11 cellular contexts compared by ENCODE assay signal in the genomic region with DNA sequence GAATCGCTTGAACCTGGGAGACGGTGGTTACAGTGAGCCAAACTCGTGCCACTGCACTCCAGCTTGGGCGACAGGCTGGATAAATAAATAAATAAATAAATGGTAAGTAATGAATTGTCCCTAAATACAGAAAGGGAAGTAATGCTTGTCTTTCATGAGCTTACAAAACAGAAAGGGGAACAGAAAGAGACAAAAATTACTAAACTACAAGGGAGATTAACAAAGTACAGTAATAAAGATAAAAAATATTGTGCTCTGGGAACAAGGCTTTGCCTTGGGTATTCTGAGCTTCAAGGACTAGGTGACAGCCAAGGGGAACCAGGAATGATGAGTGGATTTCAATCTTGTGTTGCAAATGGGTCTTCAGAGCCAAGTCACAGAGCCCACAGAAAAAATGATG. TPM values are rescaled to one million over a fixed set of nuclear protein-coding genes. Genes with fewer than 3 reads are reported as not detected.
A peak's percentile ranks its signal among the peaks of the same experiment; 100 is the strongest.
DNase-seq lines count a peak whose midpoint lies in the region; ATAC-seq and TF ChIP-seq lines count a peak whose summit lies in the region.
"Had no signal": no experiment of that assay in that cellular context is flagged by ENCODE, and none has a peak within 500 bp of the region (broad histone marks: within the 10 kb centered on the region; RNA-seq: fewer than 3 reads in every experiment).

No MANE protein-coding gene starts in this region.

- H3K36me3 ChIP-seq in sigmoid colon, result no peaks in the 10 kb centered on the region

- whole genome bisulfite sequencing in sigmoid colon, 2 donors, result 87 to 91% methylated on average over 4 of the region's 4 CpGs

- H3K4me1 Mint-ChIP-seq in HFFc6 (ENCODE audit: low read depth), result no peaks in the 10 kb centered on the region

- no peaks in the 10 kb centered on the region for H3K9me3 Mint-ChIP-seq in HFFc6

- no peak overlapping the region for H3K4me3 Mint-ChIP-seq in HFFc6

- TF ChIP-seq CTCF in sigmoid colon (IDR thresholded peaks at IDR 0.05) (no peak), HFFc6 (IDR thresholded peaks at IDR 0.05) (no peak)

- DNase-seq in SIG-M5 (lab: John Stamatoyannopoulos, UW), result peak; percentile 28
- DNase-seq in sigmoid colon, result no peak
- DNase-seq in HFFc6, result no peak
- no peak for DNase-seq in NCI-H1092 (lab: John Stamatoyannopoulos, UW)
- DNase-seq: islet precursor cell; stimulated activated CD4-positive, alpha-beta T cell treated with anti-CD3 and anti-CD28 coated beads, Interleukin-1b, Interleukin-23, amount 100 ng/mL, for 48 hours had no signal

- H3K27ac Mint-ChIP-seq in HFFc6, result no peak overlapping the region

- H3K4me1 ChIP-seq in sigmoid colon, result no peaks in the 10 kb centered on the region

- no peaks in the 10 kb centered on the region for H3K9me3 ChIP-seq in sigmoid colon

- TF ChIP-seq EP300 in sigmoid colon (IDR thresholded peaks at IDR 0.05), result no peak

- H3K27me3 ChIP-seq in sigmoid colon, result no peaks in the 10 kb centered on the region

- H3K4me3 ChIP-seq in sigmoid colon, result no peak overlapping the region

- H3K27me3 Mint-ChIP-seq in HFFc6 (ENCODE audit: insufficient read depth), result no peaks in the 10 kb centered on the region

- no peak overlapping the region for H3K27ac ChIP-seq in sigmoid colon
- H3K27ac ChIP-seq: C4-2B had no signal

- H3K36me3 Mint-ChIP-seq in HFFc6 (ENCODE audit: low read depth), result no peaks in the 10 kb centered on the region

- no peak for TF ChIP-seq POLR2A in sigmoid colon (IDR thresholded peaks at IDR 0.05)

- ATAC-seq in GM18502 (IDR thresholded peaks at IDR 0.05; ENCODE audit: poor library complexity, unreplicated experiment) (peak; percentile 93), GM21447 (IDR thresholded peaks at IDR 0.05; ENCODE audit: unreplicated experiment) (peak; percentile 85), HG03103 (IDR thresholded peaks at IDR 0.05; ENCODE audit: low read depth, unreplicated experiment) (peak; percentile 68), GM19467 (IDR thresholded peaks at IDR 0.05; ENCODE audit: unreplicated experiment) (no peak)

- intact Hi-C loops in sigmoid colon (cut with DNase I), result no loop called here

RNA-seq across cellular contexts. Expression of gene HLTF, which starts 9.2 kb away (rescaled TPM):
- total RNA-seq in sigmoid colon, result 10 to 100 TPM; 24.4 to 43.9 (median 29.9) TPM
- polyA plus RNA-seq in sigmoid colon, result 1 to 10 TPM; 1.8 to 6.4 (median 3.5) TPM
- total RNA-seq in HFFc6 (2021; fragmentation: NEBNext Ultra II Directional; extraction: Animal tissue kit (Norgen Biotek cat#: 25700)), result 10 to 100 TPM; 31.0 to 36.6 (median 34.5) TPM

RNA-seq across cellular contexts. Expression of gene HPS3, which starts 34.0 kb away (rescaled TPM):
- 10 to 100 TPM; 14.8 to 25.3 (median 16.4) TPM for total RNA-seq in sigmoid colon
- polyA plus RNA-seq in sigmoid colon, result 10 to 100 TPM in 1 of 3 donors, 1 to 10 TPM in 2; 7.8 to 12.3 (median 8.3) TPM
- 10 to 100 TPM; 15.6 to 24.8 (median 20.7) TPM for total RNA-seq in HFFc6 (2021; fragmentation: NEBNext Ultra II Directional; extraction: Animal tissue kit (Norgen Biotek cat#: 25700))
